Comparison of ENCODE assay signal across 13 cellular contexts in the genomic region with DNA sequence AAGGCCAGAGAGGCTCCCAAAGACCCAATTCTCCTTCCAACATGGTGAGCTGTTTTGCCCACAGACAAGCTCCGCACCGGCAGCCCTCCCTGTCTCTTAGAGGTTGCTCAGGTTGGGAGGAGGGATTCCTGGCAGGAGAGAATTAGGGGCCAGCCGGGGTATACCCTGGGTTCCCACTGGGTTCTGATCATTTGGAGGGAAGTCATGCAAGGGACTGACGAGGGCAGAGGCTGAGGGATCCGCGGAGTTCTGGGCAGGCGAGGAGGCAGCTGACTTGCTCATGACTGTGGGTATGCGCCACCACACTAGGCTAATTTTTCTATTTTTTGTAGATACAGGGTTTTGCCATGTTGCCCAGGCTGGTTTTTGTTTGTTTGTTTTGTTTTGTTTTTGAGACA. TPM values are rescaled to one million over a fixed set of nuclear protein-coding genes. Genes with fewer than 3 reads are reported as not detected.
DNase-seq lines count a peak whose midpoint lies in the region; ATAC-seq and TF ChIP-seq lines count a peak whose summit lies in the region.
"Had no signal": no experiment of that assay in that cellular context is flagged by ENCODE, and none has a peak within 500 bp of the region (broad histone marks: within the 10 kb centered on the region; RNA-seq: fewer than 3 reads in every experiment).

No MANE protein-coding gene starts in this region.

- no peak overlapping the region for H2BK12ac ChIP-seq in trophoblast cell (ENCODE audit: low read length)

- no peak overlapping the region for H2AK5ac ChIP-seq in trophoblast cell (ENCODE audit: low read length)

- H3K4me2 ChIP-seq in fibroblast of lung (ENCODE audit: extremely low read depth, insufficient read depth, low read length) (peak overlapping the region; percentile 73), trophoblast cell (ENCODE audit: low read length) (no peak overlapping the region)

- intact Hi-C loops in left ventricle myocardium inferior (cut with micrococcal nuclease) = no loop called here
- intact Hi-C loops in left ventricle myocardium superior (cut with micrococcal nuclease) = no loop called here
- intact Hi-C loops in uterus (cut with DNase I; ENCODE audit: low total_unique reads) = no loop called here

- no peak overlapping the region for H3K4ac ChIP-seq in trophoblast cell (ENCODE audit: low read depth, low read length)

- H2AFZ ChIP-seq in fibroblast of lung (ENCODE audit: low read length) (no peak overlapping the region), trophoblast cell (ENCODE audit: insufficient read depth, low read length, poor library complexity) (no peak overlapping the region)

- no peaks in the 10 kb centered on the region for H3K27me3 ChIP-seq in left ventricle myocardium inferior (ENCODE audit: low read depth)
- H3K27me3 ChIP-seq in fibroblast of lung (ENCODE audit: control insufficient read depth, insufficient read depth, low read length) = no peaks in the 10 kb centered on the region
- H3K27me3 ChIP-seq in trophoblast cell (ENCODE audit: insufficient read depth, low read length) = no peaks in the 10 kb centered on the region
- no peaks in the 10 kb centered on the region for H3K27me3 ChIP-seq in uterus
- H3K27me3 ChIP-seq: ascending aorta had no signal

- TF ChIP-seq CTCF in left ventricle myocardium inferior (IDR thresholded peaks at IDR 0.05; ENCODE audit: borderline replicate concordance) (no peak), fibroblast of lung (conservative IDR thresholded peaks at IDR 0.05 in 1 of 2, IDR thresholded peaks at IDR 0.05 in 1 of 2; ENCODE audit: low read depth in 1 of 2, low read length in 2 of 2) (no peak), uterus (IDR thresholded peaks at IDR 0.05) (no peak)

- H4K91ac ChIP-seq in trophoblast cell (ENCODE audit: low read depth, low read length) = no peak overlapping the region

- no peaks in the 10 kb centered on the region for H4K20me1 ChIP-seq in fibroblast of lung (ENCODE audit: control insufficient read depth, extremely low read depth, insufficient read depth, low read length)

- no peak overlapping the region for H4K8ac ChIP-seq in trophoblast cell (ENCODE audit: low read depth, low read length)

- H3K27ac ChIP-seq in left ventricle myocardium inferior (replicated peaks) = peak overlapping the region; percentile 84
- no peak overlapping the region for H3K27ac ChIP-seq in fibroblast of lung (ENCODE audit: insufficient read depth, low read length)
- H3K27ac ChIP-seq in trophoblast cell (ENCODE audit: low read depth, low read length) = no peak overlapping the region
- H3K27ac ChIP-seq in uterus = peak overlapping the region; percentile 43 to 73

- peaks cover 16% of the 10 kb centered on the region for H3K79me1 ChIP-seq in trophoblast cell (ENCODE audit: low read length)

- H3K23ac ChIP-seq in trophoblast cell (ENCODE audit: low read length) = no peak overlapping the region

- no CpG with 5 or more reads among the region's 8 CpGs for WGBS in trophoblast cell (ENCODE audit: extremely low coverage, insufficient coverage, insufficient read length)

- H3K4me1 ChIP-seq in left ventricle myocardium inferior = peaks cover 92% of the 10 kb centered on the region
- H3K4me1 ChIP-seq in fibroblast of lung (ENCODE audit: control insufficient read depth, extremely low read depth, insufficient read depth, low read length) = peaks cover 13% of the 10 kb centered on the region
- H3K4me1 ChIP-seq in trophoblast cell (ENCODE audit: control insufficient read depth in 1 of 2, insufficient read depth in 2 of 2, low read length in 2 of 2) = peaks cover 8 to 10% of the 10 kb centered on the region in 2 experiments
- H3K4me1 ChIP-seq in uterus = peaks cover 0 to 6% of the 10 kb centered on the region in 2 donors

- H4K12ac ChIP-seq in trophoblast cell (ENCODE audit: low read depth, low read length) = no peak overlapping the region

- H3K79me2 ChIP-seq in fibroblast of lung (ENCODE audit: control insufficient read depth, insufficient read depth, low read length) (peaks cover 27% of the 10 kb centered on the region), trophoblast cell (ENCODE audit: control insufficient read depth, insufficient read depth, low read length, poor library complexity) (peaks cover 8% of the 10 kb centered on the region)

- no peak for DNase-seq in left ventricle myocardium inferior
- DNase-seq in left ventricle myocardium superior = no peak
- DNase-seq in fibroblast of lung (ENCODE audit: low read depth in 2 of 2) = no peak
- no peak for DNase-seq in trophoblast cell
- DNase-seq in uterus = no peak
- no peak for DNase-seq in NCI-H345 treated with DMSO at 0.1 percent for 48 hours (lab: John Stamatoyannopoulos, UW; ENCODE audit: unreplicated experiment)
- no peak for DNase-seq in activated CD4-positive, alpha-beta T cell treated with anti-CD3 and anti-CD28 coated beads for 1 hour
- DNase-seq: activated CD8-positive, alpha-beta T cell treated with anti-CD3 and anti-CD28 coated beads for 36 hours; islet precursor cell; stimulated activated CD4-positive, alpha-beta T cell treated with anti-CD3 and anti-CD28 coated beads, Interleukin-2, amount 100 ng/mL, for 24 hours had no signal

- no peak overlapping the region for H2BK5ac ChIP-seq in trophoblast cell (ENCODE audit: low read depth, low read length, poor library complexity)

- H3K9me3 ChIP-seq in left ventricle myocardium inferior (replicated peaks) = no peaks in the 10 kb centered on the region
- H3K9me3 ChIP-seq in fibroblast of lung (ENCODE audit: control insufficient read depth, insufficient read depth, low read depth, low read length) = no peaks in the 10 kb centered on the region
- no peaks in the 10 kb centered on the region for H3K9me3 ChIP-seq in trophoblast cell (ENCODE audit: insufficient read depth, low read depth, low read length)
- no peaks in the 10 kb centered on the region for H3K9me3 ChIP-seq in uterus
- H3K9me3 ChIP-seq: ascending aorta had no signal

- no peaks in the 10 kb centered on the region for H3K36me3 ChIP-seq in left ventricle myocardium inferior
- H3K36me3 ChIP-seq in fibroblast of lung (ENCODE audit: control insufficient read depth, insufficient read depth, low read length) = no peaks in the 10 kb centered on the region
- no peaks in the 10 kb centered on the region for H3K36me3 ChIP-seq in trophoblast cell (ENCODE audit: control insufficient read depth in 1 of 2, insufficient read depth in 2 of 2, low read length in 2 of 2)
- no peaks in the 10 kb centered on the region for H3K36me3 ChIP-seq in uterus
- H3K36me3 ChIP-seq: ascending aorta had no signal

- no peak for TF ChIP-seq POLR2A in uterus (IDR thresholded peaks at IDR 0.05)

- no peak overlapping the region for H2BK120ac ChIP-seq in trophoblast cell (ENCODE audit: insufficient read depth, low read length, poor library complexity)

- H3K14ac ChIP-seq in trophoblast cell (ENCODE audit: low read length) = no peak overlapping the region

- H3K9ac ChIP-seq in fibroblast of lung (ENCODE audit: insufficient read depth, low read length) (no peak overlapping the region), trophoblast cell (ENCODE audit: low read length) (no peak overlapping the region)

- no peak for ATAC-seq in left ventricle myocardium superior
- ATAC-seq in GM21360 (IDR thresholded peaks at IDR 0.05; ENCODE audit: unreplicated experiment) = no peak
- ATAC-seq: activated CD8-positive, alpha-beta T cell treated with anti-CD3 and anti-CD28 coated beads for 36 hours; activated T-helper 17 cell treated with anti-CD3 and anti-CD28 coated beads, Interleukin-2, amount 50 U/mL, for 72 hours had no signal

- peak overlapping the region; percentile 75 for H3K4me3 ChIP-seq in left ventricle myocardium inferior
- H3K4me3 ChIP-seq in fibroblast of lung (replicated peaks in 1 of 4; ENCODE audit: control extremely low read depth in 1 of 4, insufficient read depth in 1 of 4, low read depth in 3 of 4, low read length in 4 of 4) = peak overlapping the region in 1 of 4 experiments; percentile 23
- no peak overlapping the region for H3K4me3 ChIP-seq in trophoblast cell (ENCODE audit: low read depth, low read length)
- H3K4me3 ChIP-seq in uterus = peak overlapping the region; percentile 4 to 5

- H3K18ac ChIP-seq in trophoblast cell (ENCODE audit: low read length) = peak overlapping the region; percentile 21

RNA-seq across cellular contexts. Expression of a gene that starts 4.6 kb away (rescaled TPM):
- total RNA-seq in left ventricle myocardium inferior (61.7 TPM), left ventricle myocardium superior (45.4 TPM), fibroblast of lung (25.2 and 36.8 TPM in 2 replicates), uterus (10 to 100 TPM; 11.8 to 53.3 (median 34.8) TPM)
- 16.7 and 24.8 TPM in 2 replicates for polyA plus RNA-seq in fibroblast of lung
- polyA plus RNA-seq in fibroblast of lung (2012) = 14.7 and 23.5 TPM in 2 replicates
- polyA minus RNA-seq in fibroblast of lung (ENCODE audit: low replicate concordance) = 25.7 and 55.7 TPM in 2 replicates
- 16.1 and 17.5 TPM in 2 replicates for polyA plus RNA-seq in trophoblast cell (2013)

RNA-seq across cellular contexts. Expression of a gene that starts 56.2 kb away (rescaled TPM):
- total RNA-seq in left ventricle myocardium inferior (12.1 TPM), left ventricle myocardium superior (11.1 TPM), fibroblast of lung (9.8 and 13.0 TPM in 2 replicates), uterus (10 to 100 TPM in 3 of 4 donors, 1 to 10 TPM in 1; 6.4 to 19.7 (median 13.0) TPM)
- 22.7 and 40.8 TPM in 2 replicates for polyA plus RNA-seq in fibroblast of lung
- 20.1 and 42.9 TPM in 2 replicates for polyA plus RNA-seq in fibroblast of lung (2012)
- polyA minus RNA-seq in fibroblast of lung (ENCODE audit: low replicate concordance) = 16.3 and 32.0 TPM in 2 replicates
- polyA plus RNA-seq in trophoblast cell (2013) = 11.2 and 12.2 TPM in 2 replicates

Comparison
In these comparisons a context has a peak if more than half of its experiments do, and no peak if none do; other contexts are left out.
1. H3K27ac ChIP-seq: peak in left ventricle myocardium inferior (single experiment) and uterus (2 of 2); none in fibroblast of lung (single experiment) and trophoblast cell (single experiment).